ENCODE assay signal across 25 cellular contexts in the genomic region with DNA sequence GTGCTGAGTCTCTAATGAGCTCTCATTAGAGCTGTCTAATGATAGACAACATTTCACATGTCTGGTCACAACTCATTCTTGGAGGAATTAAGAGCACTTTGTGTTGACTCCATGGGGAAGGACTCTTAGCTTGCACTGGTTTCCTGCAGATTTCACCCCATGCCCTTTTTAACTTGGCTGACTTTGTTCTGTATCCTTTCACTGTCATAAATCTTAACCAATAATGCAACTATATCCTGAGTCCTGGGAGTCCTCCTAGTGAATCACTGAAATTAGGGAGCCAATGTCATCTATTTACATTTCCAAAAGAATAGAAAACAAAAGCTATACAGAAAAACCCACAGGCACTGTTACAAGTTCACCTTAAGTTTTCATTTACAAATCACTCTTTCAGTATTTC. TPM values are rescaled to one million over a fixed set of nuclear protein-coding genes. Genes with fewer than 3 reads are reported as not detected.
A peak's percentile ranks its signal among the peaks of the same experiment; 100 is the strongest.
DNase-seq lines count a peak whose midpoint lies in the region; ATAC-seq, FAIRE-seq and TF ChIP-seq lines count a peak whose summit lies in the region.
"Had no signal": no experiment of that assay in that cellular context is flagged by ENCODE, and none has a peak within 500 bp of the region (broad histone marks: within the 10 kb centered on the region; RNA-seq: fewer than 3 reads in every experiment).

No MANE protein-coding gene starts in this region.

- peaks cover 8% of the 10 kb centered on the region for H3K9me3 ChIP-seq in H9 (ENCODE audit: control insufficient read depth, low read depth, low read length)
- no peaks in the 10 kb centered on the region for H3K9me3 ChIP-seq in astrocyte (ENCODE audit: insufficient read depth, low read depth, low read length)

- H4K8ac ChIP-seq in H9 (replicated peaks; ENCODE audit: insufficient read length, low read depth, low read length), result no peak overlapping the region

- no peaks in the 10 kb centered on the region for H3K27me3 ChIP-seq in H9 (ENCODE audit: insufficient read depth, low read length)
- no peaks in the 10 kb centered on the region for H3K27me3 ChIP-seq in astrocyte (ENCODE audit: insufficient read depth, low read length)
- H3K27me3 ChIP-seq: esophagus squamous epithelium, right atrium auricular region had no signal

- in situ Hi-C loops in GM13976 (cut with MboI; ENCODE audit: low sequenced_read_pairs, unreplicated experiment), result no loop called here

- H3K56ac ChIP-seq in H9 (ENCODE audit: insufficient read length, low read depth, low read length), result no peak overlapping the region

- H3K4me1 Mint-ChIP-seq in H9 (peaks cover 38 to 42% of the 10 kb centered on the region in 2 experiments), astrocyte (ENCODE audit: low read depth, unreplicated experiment) (peaks cover 21% of the 10 kb centered on the region)
- H3K4me1 Mint-ChIP-seq in activated CD4-positive, alpha-beta T cell treated with anti-CD3 and anti-CD28 coated beads, Interleukin-2, amount 10 ng/mL, durations not matched to agents 24 days and 14 days, result peaks cover 10% of the 10 kb centered on the region

- H3K9ac ChIP-seq in H9 (ENCODE audit: extremely low read depth, insufficient read length, low read length), result no peak overlapping the region
- no peak overlapping the region for H3K9ac ChIP-seq in astrocyte (ENCODE audit: low read length)

- H3K36me3 ChIP-seq in astrocyte (ENCODE audit: insufficient read depth, low read length), result no peaks in the 10 kb centered on the region
- H3K36me3 ChIP-seq: esophagus squamous epithelium, right atrium auricular region had no signal

- peak overlapping the region; percentile 41 for H3K27ac ChIP-seq in H9 (ENCODE audit: insufficient read length, low read depth, low read length)
- no peak overlapping the region for H3K27ac ChIP-seq in astrocyte (ENCODE audit: low read depth, low read length)
- H3K27ac ChIP-seq: esophagus squamous epithelium, right atrium auricular region had no signal

- H3K4me1 ChIP-seq in H9 (ENCODE audit: insufficient read depth, low read length) (peaks cover 9% of the 10 kb centered on the region), astrocyte (ENCODE audit: insufficient read depth, low read length) (peaks cover 3% of the 10 kb centered on the region)
- H3K4me1 ChIP-seq: esophagus squamous epithelium had no signal

- H2BK20ac ChIP-seq in H9 (ENCODE audit: low read depth, low read length, poor library complexity, severe bottlenecking), result no peak overlapping the region

- H3K18ac ChIP-seq in H9 (ENCODE audit: insufficient read length, low read depth, low read length), result no peak overlapping the region

- H3T11ph ChIP-seq in H9 (ENCODE audit: low read length), result no peak overlapping the region

- H3K4me2 ChIP-seq in H9 (ENCODE audit: insufficient read depth, insufficient read length, low read length) (peak overlapping the region; percentile 36), astrocyte (ENCODE audit: low read length) (no peak overlapping the region)

- no peaks in the 10 kb centered on the region for H3K79me1 ChIP-seq in H9 (ENCODE audit: insufficient read depth, low read depth, low read length, poor library complexity, severe bottlenecking)

- H2BK12ac ChIP-seq in H9 (ENCODE audit: insufficient read length, low read depth, low read length), result no peak overlapping the region

- intact Hi-C loops in activated CD4-positive, alpha-beta T cell treated with anti-CD3 and anti-CD28 coated beads, Interleukin-2, amount 10 ng/mL, durations not matched to agents 24 days and 14 days (cut with micrococcal nuclease), result no loop called here

- H3K4ac ChIP-seq in H9 (ENCODE audit: low read depth, low read length), result no peak overlapping the region

- H3K27me3 Mint-ChIP-seq in H9 (ENCODE audit: low read depth) (no peaks in the 10 kb centered on the region), astrocyte (ENCODE audit: low read depth, unreplicated experiment) (no peaks in the 10 kb centered on the region)
- H3K27me3 Mint-ChIP-seq in activated CD4-positive, alpha-beta T cell treated with anti-CD3 and anti-CD28 coated beads, Interleukin-2, amount 10 ng/mL, durations not matched to agents 24 days and 14 days, result no peaks in the 10 kb centered on the region

- H2AFZ ChIP-seq in H9 (ENCODE audit: low read length) (no peak overlapping the region), astrocyte (ENCODE audit: low read depth, low read length) (peak overlapping the region; percentile 11)

- H3K79me2 ChIP-seq in H9 (ENCODE audit: insufficient read depth, low read length) (no peaks in the 10 kb centered on the region), astrocyte (ENCODE audit: insufficient read depth, low read length) (no peaks in the 10 kb centered on the region)

- H3K14ac ChIP-seq in H9 (ENCODE audit: insufficient read depth, low read length), result no peak overlapping the region

- H4K5ac ChIP-seq in H9 (ENCODE audit: insufficient read length, low read depth, low read length), result no peak overlapping the region

- H3K4me3 Mint-ChIP-seq in H9 (peak overlapping the region in 1 of 2 experiments; percentile 33; a peak in 1 of 5 replicates), astrocyte (ENCODE audit: unreplicated experiment) (no peak overlapping the region)
- no peak overlapping the region for H3K4me3 Mint-ChIP-seq in activated CD4-positive, alpha-beta T cell treated with anti-CD3 and anti-CD28 coated beads, Interleukin-2, amount 10 ng/mL, durations not matched to agents 24 days and 14 days
- H3K4me3 Mint-ChIP-seq: activated naive CD4-positive, alpha-beta T cell treated with anti-CD3 and anti-CD28 coated beads for 36 hours had no signal

- FAIRE-seq in astrocyte (lab: Jason Lieb, UNC), result peak; percentile 29

- H3K23me2 ChIP-seq in H9 (ENCODE audit: insufficient read length, low read depth, low read length, poor library complexity, severe bottlenecking), result no peaks in the 10 kb centered on the region

- no peak overlapping the region for H3K4me3 ChIP-seq in astrocyte (ENCODE audit: insufficient read depth, low read depth, low read length)
- H3K4me3 ChIP-seq: coronary artery, esophagus squamous epithelium, right atrium auricular region had no signal

- H3K23ac ChIP-seq in H9 (ENCODE audit: insufficient read length, low read depth, low read length), result no peak overlapping the region

- H3K27ac Mint-ChIP-seq in H9 (peak overlapping the region in 2 of 3 experiments; percentile 45 to 64; a peak in 3 of 7 replicates), astrocyte (ENCODE audit: unreplicated experiment) (no peak overlapping the region)
- no peak overlapping the region for H3K27ac Mint-ChIP-seq in activated CD4-positive, alpha-beta T cell treated with anti-CD3 and anti-CD28 coated beads, Interleukin-2, amount 10 ng/mL, durations not matched to agents 24 days and 14 days
- H3K27ac Mint-ChIP-seq: activated naive CD4-positive, alpha-beta T cell treated with anti-CD3 and anti-CD28 coated beads for 36 hours had no signal

- no peak for ATAC-seq in GM18502 (IDR thresholded peaks at IDR 0.05; ENCODE audit: poor library complexity, unreplicated experiment)

- H3K36me3 Mint-ChIP-seq in H9 (ENCODE audit: insufficient read depth in 1 of 3, low read depth in 3 of 3) (peaks cover 13 to 37% (median 13%) of the 10 kb centered on the region in 3 experiments), astrocyte (ENCODE audit: low read depth, unreplicated experiment) (no peaks in the 10 kb centered on the region)
- no peaks in the 10 kb centered on the region for H3K36me3 Mint-ChIP-seq in activated CD4-positive, alpha-beta T cell treated with anti-CD3 and anti-CD28 coated beads, Interleukin-2, amount 10 ng/mL, durations not matched to agents 24 days and 14 days (ENCODE audit: low read depth)

- TF ChIP-seq CTCF in H9 (conservative IDR thresholded peaks at IDR 0.05) (no peak), astrocyte (IDR thresholded peaks at IDR 0.05; ENCODE audit: insufficient read depth, low read depth, low read length) (no peak), GM13976 (IDR thresholded peaks at IDR 0.05; ENCODE audit: borderline replicate concordance, control extremely low read depth, extremely low read depth, insufficient read depth, missing control alignments) (no peak)

- DNase-seq in H9 (no peak), astrocyte (ENCODE audit: low read depth) (no peak), left kidney (ENCODE audit: low read depth, low spot score) (peak; percentile 33), stromal cell of bone marrow (ENCODE audit: low read depth) (peak; percentile 4), GM13976 (ENCODE audit: low spot score) (no peak)
- no peak for DNase-seq in activated CD4-positive, alpha-beta T cell treated with anti-CD3 and anti-CD28 coated beads, Interleukin-2, amount 10 ng/mL, durations not matched to agents 24 days and 14 days
- DNase-seq: activated CD4-positive, alpha-beta T cell treated with anti-CD3 and anti-CD28 coated beads for 4 hours; activated T-cell treated with anti-CD3 and anti-CD28 coated beads, Interleukin-2, amount 50 U/mL, for 48 hours; amniotic stem cell; esophagus squamous epithelium; glutamatergic neuron; GOT3; Kasumi-1; mammary epithelial cell; NCI-H1694; NCI-H526 treated with DMSO at 0.1 percent for 48 hours; stimulated activated CD4-positive, alpha-beta T cell treated with anti-CD3 and anti-CD28 coated beads, Interleukin-12 subunit alpha, Interleukin-12 subunit beta, amount 100 ng/mL, for 4 hours; stimulated activated CD4-positive, alpha-beta T cell treated with anti-CD3 and anti-CD28 coated beads, Interleukin-4, amount 100 ng/mL, for 4 hours; stimulated activated naive CD4-positive, alpha-beta T cell treated with Interleukin-2 at 50 U/mL for 16 hours; T-helper 2 cell had no signal

- H4K91ac ChIP-seq in H9 (ENCODE audit: insufficient read length, low read depth, low read length), result no peak overlapping the region

- H2BK15ac ChIP-seq in H9 (ENCODE audit: low read depth, low read length), result no peak overlapping the region

- H2BK120ac ChIP-seq in H9 (ENCODE audit: low read depth, low read length, poor library complexity, severe bottlenecking), result no peak overlapping the region

- no peak overlapping the region for H2AK5ac ChIP-seq in H9 (ENCODE audit: insufficient read length, low read length)

- H2BK5ac ChIP-seq in H9 (ENCODE audit: insufficient read length, low read length), result no peak overlapping the region

- H4K20me1 ChIP-seq in H9 (ENCODE audit: control insufficient read depth, insufficient read depth, insufficient read length), result no peaks in the 10 kb centered on the region
- no peaks in the 10 kb centered on the region for H4K20me1 ChIP-seq in astrocyte (ENCODE audit: insufficient read depth, low read length)

- H3K9me3 Mint-ChIP-seq in H9, result peaks cover 29 to 32% of the 10 kb centered on the region in 2 experiments
- peaks cover 10% of the 10 kb centered on the region for H3K9me3 Mint-ChIP-seq in astrocyte (ENCODE audit: unreplicated experiment)
- H3K9me3 Mint-ChIP-seq in activated CD4-positive, alpha-beta T cell treated with anti-CD3 and anti-CD28 coated beads, Interleukin-2, amount 10 ng/mL, durations not matched to agents 24 days and 14 days, result peaks cover 12% of the 10 kb centered on the region

RNA-seq across cellular contexts. Expression of a gene that starts 33.4 kb away (rescaled TPM):
- total RNA-seq in H9 (2021), result 0.39 and 0.48 TPM in 2 replicates
- total RNA-seq in astrocyte, result 1.2 TPM in 2 replicates
- 1.2 and 1.3 TPM in 2 replicates for total RNA-seq in activated CD4-positive, alpha-beta T cell treated with anti-CD3 and anti-CD28 coated beads, Interleukin-2, amount 10 ng/mL, durations not matched to agents 24 days and 14 days
- total RNA-seq: G401 had no signal

RNA-seq across cellular contexts. Expression of a gene that starts 34.1 kb away (rescaled TPM):
- total RNA-seq in H9 (2021) (46.0 and 51.0 TPM in 2 replicates), astrocyte (24.9 and 25.1 TPM in 2 replicates)
- total RNA-seq in activated CD4-positive, alpha-beta T cell treated with anti-CD3 and anti-CD28 coated beads, Interleukin-2, amount 10 ng/mL, durations not matched to agents 24 days and 14 days, result 61.8 and 71.8 TPM in 2 replicates

Comparison
In these comparisons a context has a peak if more than half of its experiments do, and no peak if none do; other contexts are left out.
1. DNase-seq: peak in left kidney (single experiment) and stromal cell of bone marrow (single experiment); none in H9 (single experiment), astrocyte (single experiment), GM13976 (single experiment) and activated CD4-positive, alpha-beta T cell treated with anti-CD3 and anti-CD28 coated beads, Interleukin-2, amount 10 ng/mL, durations not matched to agents 24 days and 14 days (single experiment).
2. H3K27ac Mint-ChIP-seq: peak in H9 (2 of 3); none in astrocyte (single experiment) and activated CD4-positive, alpha-beta T cell treated with anti-CD3 and anti-CD28 coated beads, Interleukin-2, amount 10 ng/mL, durations not matched to agents 24 days and 14 days (single experiment).